In the genomic region with DNA sequence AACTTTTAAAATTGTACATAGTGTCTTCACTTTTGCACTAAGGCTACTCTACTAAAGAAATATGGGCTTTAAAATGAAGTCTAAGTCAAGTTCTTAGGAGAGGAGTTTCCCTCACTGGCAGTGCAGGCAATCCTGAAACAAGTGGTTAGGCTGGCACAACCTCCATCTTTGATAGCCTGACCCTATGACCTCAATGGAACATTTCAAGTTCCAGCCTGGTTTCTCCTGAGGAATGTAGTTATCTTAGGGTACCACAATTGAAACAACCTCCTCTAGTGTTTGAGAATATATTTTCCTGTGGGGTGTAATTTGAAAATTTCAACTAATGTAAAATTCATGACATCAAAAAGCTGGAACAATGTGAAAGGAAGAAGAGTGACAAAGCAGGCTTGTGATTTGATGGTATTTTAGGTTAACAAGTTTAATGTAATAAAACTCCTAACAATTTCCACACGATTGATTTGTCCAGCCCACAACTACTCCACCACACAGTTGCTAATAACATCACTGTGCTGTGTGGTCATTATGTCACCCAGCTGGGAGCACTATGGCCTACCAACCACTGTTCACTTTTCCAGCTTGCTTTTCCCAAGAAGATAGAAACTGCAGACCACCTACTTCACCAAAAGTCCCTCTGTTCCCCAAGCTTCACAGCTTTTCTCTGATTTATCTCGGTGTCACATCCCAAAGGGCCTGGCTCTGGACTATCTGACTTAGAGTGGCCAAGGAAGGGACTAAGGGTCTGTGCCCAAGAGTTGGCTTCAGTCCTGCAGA, we compare ENCODE assay signal across 1 cellular context.
TF ChIP-seq lines count a peak whose summit lies in the region.

No MANE protein-coding gene starts in this region.

TF ChIP-seq in liver, 16 proteins besides CTCF, POLR2A, EP300 and RAD21 (continued from another document):
- TF ChIP-seq REST (IDR thresholded peaks at IDR 0.05) (no peak), GABPA (IDR thresholded peaks at IDR 0.05 in 1 of 2, conservative IDR thresholded peaks at IDR 0.05 in 1 of 2) (no peak), FOXA2 (IDR thresholded peaks at IDR 0.05) (no peak), YY1 (IDR thresholded peaks at IDR 0.05) (no peak)
